21 cellular contexts compared by ENCODE assay signal in genomic region chr2:152471499-152471898, GRCh38.
DNase-seq lines count a peak whose midpoint lies in the region; ATAC-seq and TF ChIP-seq lines count a peak whose summit lies in the region.
"Had no signal": no experiment of that assay in that cellular context is flagged by ENCODE, and none has a peak within 500 bp of the region (broad histone marks: within the 10 kb centered on the region; RNA-seq: fewer than 3 reads in every experiment).

No MANE protein-coding gene starts in this region.

- no peak overlapping the region for H3K4me3 Mint-ChIP-seq in MCF 10A (ENCODE audit: unreplicated experiment)
- H3K4me3 Mint-ChIP-seq: activated CD4-positive, alpha-beta T cell treated with anti-CD3 and anti-CD28 coated beads, Interleukin-2, amount 10 ng/mL, durations not matched to agents 24 days and 14 days; activated T-cell treated with anti-CD3 and anti-CD28 coated beads, Interleukin-2, amount 50 U/mL, for 4 hours; CD4-positive, alpha-beta T cell; natural killer cell had no signal

- H3K27me3 ChIP-seq in breast epithelium (no peaks in the 10 kb centered on the region), heart right ventricle (no peaks in the 10 kb centered on the region), thyroid gland (no peaks in the 10 kb centered on the region), foreskin keratinocyte (no peaks in the 10 kb centered on the region)
- H3K27me3 ChIP-seq: brain microvascular endothelial cell had no signal

- no peak overlapping the region for H3K27ac Mint-ChIP-seq in MCF 10A (ENCODE audit: low read depth, unreplicated experiment)
- H3K27ac Mint-ChIP-seq: activated CD4-positive, alpha-beta T cell treated with anti-CD3 and anti-CD28 coated beads, Interleukin-2, amount 10 ng/mL, durations not matched to agents 24 days and 14 days; CD4-positive, alpha-beta T cell; natural killer cell had no signal

- TF ChIP-seq CTCF in breast epithelium (IDR thresholded peaks at IDR 0.05) (no peak), MCF 10A (IDR thresholded peaks at IDR 0.05; ENCODE audit: unreplicated experiment) (no peak), heart right ventricle (IDR thresholded peaks at IDR 0.05) (no peak), thyroid gland (IDR thresholded peaks at IDR 0.05) (no peak), foreskin keratinocyte (conservative IDR thresholded peaks at IDR 0.05) (no peak)

- no peaks in the 10 kb centered on the region for H3K36me3 Mint-ChIP-seq in MCF 10A (ENCODE audit: insufficient read depth, unreplicated experiment)
- H3K36me3 Mint-ChIP-seq: natural killer cell had no signal

- POLR2A ChIA-PET in MCF 10A (lab: Yijun Ruan, JAX) = interaction anchor here (0.9 to 2.3 kb wide), 8 partner anchors 10 to 296 kb away, joined by 3 to 6 read pairs (median 4); partner anchors contain the start of gene STAM2

- no peak overlapping the region for H3K4me3 ChIP-seq in breast epithelium
- peak overlapping the region in 1 of 10 donors; percentile 7 for H3K4me3 ChIP-seq in heart right ventricle
- no peak overlapping the region for H3K4me3 ChIP-seq in thyroid gland (replicated peaks in 1 of 3)

- 7 to 21% methylated on average over 7 of the region's 7 CpGs for WGBS in heart right ventricle, 2 donors
- 23 to 24% methylated on average over 7 of the region's 7 CpGs for WGBS in thyroid gland, 2 donors

- H3K9me3 ChIP-seq in breast epithelium (no peaks in the 10 kb centered on the region), heart right ventricle (no peaks in the 10 kb centered on the region), thyroid gland (no peaks in the 10 kb centered on the region)

- DNase-seq in breast epithelium (ENCODE audit: low spot score in 2 of 2) (no peak), MCF 10A (ENCODE audit: unreplicated experiment) (no peak), heart right ventricle (no peak), myocyte (ENCODE audit: low read depth) (peak; percentile 18), thyroid gland (peak; percentile 33 to 49), foreskin keratinocyte (no peak)
- DNase-seq: activated CD4-positive, alpha-beta T cell treated with anti-CD3 and anti-CD28 coated beads, Interleukin-2, amount 10 ng/mL, durations not matched to agents 24 days and 14 days; activated T-cell treated with anti-CD3 and anti-CD28 coated beads, Interleukin-2, amount 50 U/mL, for 4 hours; brain microvascular endothelial cell; CD4-positive, alpha-beta T cell; Kasumi-1; kidney glomerular epithelial cell; natural killer cell; NCI-H1930; stimulated activated CD4-positive, alpha-beta T cell treated with anti-CD3 and anti-CD28 coated beads, Interleukin-12 subunit alpha, Interleukin-12 subunit beta, amount 100 ng/mL, for 4 hours; stimulated activated CD4-positive, alpha-beta T cell treated with anti-CD3 and anti-CD28 coated beads, Interleukin-4, amount 100 ng/mL, for 24 hours; stimulated activated naive CD4-positive, alpha-beta T cell had no signal

- no peaks in the 10 kb centered on the region for H3K9me3 Mint-ChIP-seq in MCF 10A (ENCODE audit: unreplicated experiment)
- H3K9me3 Mint-ChIP-seq: activated CD4-positive, alpha-beta T cell treated with anti-CD3 and anti-CD28 coated beads, Interleukin-2, amount 10 ng/mL, durations not matched to agents 24 days and 14 days; activated T-cell treated with anti-CD3 and anti-CD28 coated beads, Interleukin-2, amount 50 U/mL, for 4 hours; CD4-positive, alpha-beta T cell; natural killer cell had no signal

- intact Hi-C loops in breast epithelium (cut with DNase I; ENCODE audit: low total_unique reads) = no loop called here
- intact Hi-C loops in MCF 10A (cut with micrococcal nuclease) = no loop called here
- intact Hi-C loops in heart right ventricle (cut with DNase I) = no loop called here
- intact Hi-C loops in thyroid gland (cut with DNase I) = no loop called here

- H3K27me3 Mint-ChIP-seq in MCF 10A (ENCODE audit: insufficient read depth, unreplicated experiment) = no peaks in the 10 kb centered on the region
- H3K27me3 Mint-ChIP-seq: CD4-positive, alpha-beta T cell had no signal

- H3K36me3 ChIP-seq in breast epithelium (no peaks in the 10 kb centered on the region), heart right ventricle (no peaks in the 10 kb centered on the region), thyroid gland (no peaks in the 10 kb centered on the region)
- H3K36me3 ChIP-seq: brain microvascular endothelial cell had no signal

- H3K4me1 ChIP-seq in breast epithelium (peaks cover 4 to 9% of the 10 kb centered on the region in 2 donors), heart right ventricle (peaks cover 4 to 72% (median 53%) of the 10 kb centered on the region in 9 donors), thyroid gland (peaks cover 53 to 76% of the 10 kb centered on the region in 2 donors), foreskin keratinocyte (peaks cover 26% of the 10 kb centered on the region)

- H3K27ac ChIP-seq in breast epithelium (peak overlapping the region; percentile 26 to 48), heart right ventricle (peak overlapping the region in 5 of 10 donors; percentile 16 to 69 (median 59)), thyroid gland (peak overlapping the region; percentile 49 to 62 (median 50)), foreskin keratinocyte (no peak overlapping the region)
- H3K27ac ChIP-seq: 22Rv1, brain microvascular endothelial cell, RWPE1 had no signal

- ATAC-seq in heart right ventricle = peak in 6 of 8 donors; percentile 20 to 81 (median 44)
- ATAC-seq in GM21367 (IDR thresholded peaks at IDR 0.05; ENCODE audit: unreplicated experiment) = no peak
- no peak for ATAC-seq in HG02938 (IDR thresholded peaks at IDR 0.05; ENCODE audit: unreplicated experiment)
- no peak for ATAC-seq in foreskin keratinocyte
- ATAC-seq: activated T-cell treated with anti-CD3 and anti-CD28 coated beads, Interleukin-2, amount 50 U/mL, for 4 hours; natural killer cell had no signal

- TF ChIP-seq POLR2A in breast epithelium (IDR thresholded peaks at IDR 0.05) = no peak
- TF ChIP-seq POLR2A in thyroid gland (IDR thresholded peaks at IDR 0.05) = no peak

- BruUV-seq in MCF 10A (replicated peaks; lab: Mats Ljungman, UMichigan) = no TSS peak

- peaks cover 46% of the 10 kb centered on the region for H3K4me1 Mint-ChIP-seq in MCF 10A (ENCODE audit: insufficient read depth, unreplicated experiment)

- CTCF ChIA-PET in MCF 10A (lab: Yijun Ruan, JAX) = interaction anchor here (0.6 to 2.2 kb wide), 6 partner anchors 30 to 286 kb away, joined by 3 to 8 read pairs (median 3); no protein-coding TSS in a partner anchor

Comparison
In these comparisons a context has a peak if more than half of its experiments do, and no peak if none do; other contexts are left out.
1. DNase-seq: peak in myocyte (single experiment) and thyroid gland (2 of 2); none in breast epithelium (0 of 2), MCF 10A (single experiment), heart right ventricle (0 of 2) and foreskin keratinocyte (0 of 2).
2. ATAC-seq: peak in heart right ventricle (6 of 8); none in GM21367 (single experiment), HG02938 (single experiment) and foreskin keratinocyte (single experiment).